In genomic region chr3:149401215-149401925, GRCh38 we compare ENCODE assay signal across 11 cellular contexts. TPM values are rescaled to one million over a fixed set of nuclear protein-coding genes. Genes with fewer than 3 reads are reported as not detected.
A peak's percentile ranks its signal among the peaks of the same experiment; 100 is the strongest.
DNase-seq lines count a peak whose midpoint lies in the region; ATAC-seq, FAIRE-seq and TF ChIP-seq lines count a peak whose summit lies in the region.
"Had no signal": no experiment of that assay in that cellular context is flagged by ENCODE, and none has a peak within 500 bp of the region (broad histone marks: within the 10 kb centered on the region; RNA-seq: fewer than 3 reads in every experiment).

No MANE protein-coding gene starts in this region.

- WGBS in small intestine, 3 donors = 17 to 48% (median 23%) methylated on average over 3 of the region's 3 CpGs

- 0 out of 2 replicates have a peak, but pooled peaks cover 2% of the 10 kb centered on the region for H3K4me1 ChIP-seq in HEK293 (ENCODE audit: control insufficient read depth, insufficient read depth, low read length)
- peaks cover 3 to 4% of the 10 kb centered on the region in 2 donors for H3K4me1 ChIP-seq in small intestine (ENCODE audit: control insufficient read depth in 2 of 2, insufficient read depth in 1 of 2, low read depth in 1 of 2, low read length in 1 of 2)
- H3K4me1 ChIP-seq: psoas muscle had no signal

- CTCF ChIA-PET in HEK293 (lab: Yijun Ruan, JAX) = interaction anchor here (0.8 kb wide), 1 partner anchor 16 kb away, joined by 3 read pairs; no protein-coding TSS in a partner anchor

- H3K9me3 ChIP-seq in HEK293 (ENCODE audit: control insufficient read depth, insufficient read depth, low read depth, low read length) (no peaks in the 10 kb centered on the region), small intestine (ENCODE audit: control insufficient read depth, low read depth) (no peaks in the 10 kb centered on the region)
- H3K9me3 ChIP-seq: psoas muscle had no signal

- H3K27ac ChIP-seq in HEK293 (ENCODE audit: extremely low read depth, low read depth, low read length) (no peak overlapping the region), small intestine (ENCODE audit: low read depth in 1 of 2, low read length in 1 of 2) (peak overlapping the region; percentile 71 to 80)
- H3K27ac ChIP-seq: psoas muscle had no signal

- H3K4me3 ChIP-seq in HEK293 (ENCODE audit: low read depth, low read length) = no peak overlapping the region
- no peak overlapping the region for H3K4me3 ChIP-seq in small intestine (ENCODE audit: low read depth in 1 of 2, low read length in 2 of 2)
- H3K4me3 ChIP-seq: psoas muscle had no signal

- ATAC-seq in HG03135 (IDR thresholded peaks at IDR 0.05; ENCODE audit: unreplicated experiment) = no peak
- ATAC-seq in GM18498 (IDR thresholded peaks at IDR 0.05; ENCODE audit: unreplicated experiment) = no peak
- no peak for ATAC-seq in HG02571 (IDR thresholded peaks at IDR 0.05; ENCODE audit: unreplicated experiment)
- ATAC-seq: psoas muscle had no signal

- H3K36me3 ChIP-seq in HEK293 (ENCODE audit: control insufficient read depth in 2 of 2, insufficient read depth in 1 of 2, low read length in 2 of 2) (no peaks in the 10 kb centered on the region), small intestine (ENCODE audit: control insufficient read depth in 2 of 2, insufficient read depth in 2 of 2, low read length in 2 of 2) (no peaks in the 10 kb centered on the region)

- no peak for FAIRE-seq in small intestine (lab: Jason Lieb, UNC)
- FAIRE-seq: G401.6 had no signal

- DNase-seq in SHP77 treated with DMSO at 0.1 percent for 48 hours (lab: John Stamatoyannopoulos, UW) (peak; percentile 46), fibroblast of peridontal ligament (ENCODE audit: extremely low read depth) (peak; percentile 73), small intestine (peak; percentile 93), SKM-1 treated with dmso at 0.1 percent for 144 hours (lab: John Stamatoyannopoulos, UW; ENCODE audit: unreplicated experiment) (no peak)
- DNase-seq: NCI-H2107, psoas muscle had no signal

- POLR2A ChIA-PET in HEK293 (lab: Yijun Ruan, JAX) = no interaction called here

- no peaks in the 10 kb centered on the region for H3K27me3 ChIP-seq in small intestine (ENCODE audit: control insufficient read depth in 2 of 2, insufficient read depth in 2 of 2, low read length in 2 of 2)

- TF ChIP-seq CTCF in HEK293 (tag by site-specific recombination; IDR thresholded peaks at IDR 0.05) = no peak

TF ChIP-seq in HEK293, 187 proteins besides CTCF, POLR2A, EP300 and RAD21:
- no peak for TF ChIP-seq ZNF214 (tag by site-specific recombination; IDR thresholded peaks at IDR 0.05; ENCODE audit: borderline replicate concordance)
- peak; percentile 35 for TF ChIP-seq SETDB1 (IDR thresholded peaks at IDR 0.05; ENCODE audit: insufficient read length, low read length)
- TF ChIP-seq ZNF19 (tag by site-specific recombination; IDR thresholded peaks at IDR 0.05; ENCODE audit: low read depth) = no peak
- 0 out of 2 replicates have a peak, but pooled peaks have one; percentile 40 for TF ChIP-seq ZXDB (tag by site-specific recombination; IDR thresholded peaks at IDR 0.05)

RNA-seq across cellular contexts. Expression of gene TM4SF1, which starts 23.9 kb away (rescaled TPM):
- 10 to 100 TPM in 2 of 3 donors, 1 to 10 TPM in 1; 3.1 to 88.4 (median 10.5) TPM for polyA plus RNA-seq in small intestine
